In genomic region chr2:234797566-234798250, GRCh38 we compare ENCODE assay signal across 26 cellular contexts.
DNase-seq lines count a peak whose midpoint lies in the region.
"Had no signal": no experiment of that assay in that cellular context is flagged by ENCODE, and none has a peak within 500 bp of the region (broad histone marks: within the 10 kb centered on the region; RNA-seq: fewer than 3 reads in every experiment).

No MANE protein-coding gene starts in this region.

- peaks cover 4% of the 10 kb centered on the region for H3K9me3 ChIP-seq in trophoblast cell (ENCODE audit: insufficient read depth, low read depth, low read length)
- H3K9me3 ChIP-seq: Caco-2, heart right ventricle, SK-N-SH, thoracic aorta had no signal

- H2BK120ac ChIP-seq in trophoblast cell (ENCODE audit: insufficient read depth, low read length, poor library complexity) = no peak overlapping the region

- H2AFZ ChIP-seq in trophoblast cell (ENCODE audit: insufficient read depth, low read length, poor library complexity) = no peak overlapping the region

- H3K36me3 ChIP-seq in trophoblast cell (ENCODE audit: control insufficient read depth in 1 of 2, insufficient read depth in 2 of 2, low read length in 2 of 2) = no peaks in the 10 kb centered on the region
- H3K36me3 ChIP-seq: heart right ventricle, thoracic aorta had no signal

- H3K4me1 ChIP-seq in trophoblast cell (ENCODE audit: control insufficient read depth in 1 of 2, insufficient read depth in 2 of 2, low read length in 2 of 2) = peaks cover 0 to 2% of the 10 kb centered on the region in 2 experiments
- H3K4me1 ChIP-seq: Caco-2, foreskin keratinocyte, heart right ventricle had no signal

- no peak overlapping the region for H2AK5ac ChIP-seq in trophoblast cell (ENCODE audit: low read length)

- no peak overlapping the region for H3K27ac ChIP-seq in trophoblast cell (ENCODE audit: low read depth, low read length)
- H3K27ac ChIP-seq: foreskin keratinocyte, heart right ventricle, thoracic aorta had no signal

- H3K27ac Mint-ChIP-seq in activated naive CD4-positive, alpha-beta T cell treated with anti-CD3 and anti-CD28 coated beads, Interleukin-2, amount 10 ng/mL, durations not matched to agents 7 days and 5 days = no peak overlapping the region
- H3K27ac Mint-ChIP-seq: activated T-cell treated with anti-CD3 and anti-CD28 coated beads, Interleukin-2, amount 50 U/mL, for 72 hours; CD14-positive monocyte; IgD-negative memory B cell; stimulated activated naive CD8-positive, alpha-beta T cell treated with anti-CD3 and anti-CD28 coated beads, Interleukin-15, amount 100 ng/mL, for 72 hours had no signal

- H3K4me2 ChIP-seq in trophoblast cell (ENCODE audit: low read length) = no peak overlapping the region
- H3K4me2 ChIP-seq: SK-N-SH had no signal

- no peak overlapping the region for H4K12ac ChIP-seq in trophoblast cell (ENCODE audit: low read depth, low read length)

- no peak overlapping the region for H2BK5ac ChIP-seq in trophoblast cell (ENCODE audit: low read depth, low read length, poor library complexity)

- no peak overlapping the region for H3K9ac ChIP-seq in trophoblast cell (ENCODE audit: low read length)
- H3K9ac ChIP-seq: SK-N-SH had no signal

- no peak overlapping the region for H2BK12ac ChIP-seq in trophoblast cell (ENCODE audit: low read length)

- no peaks in the 10 kb centered on the region for H3K27me3 ChIP-seq in trophoblast cell (ENCODE audit: insufficient read depth, low read length)

- H3K4me1 Mint-ChIP-seq in activated naive CD4-positive, alpha-beta T cell treated with anti-CD3 and anti-CD28 coated beads, Interleukin-2, amount 10 ng/mL, durations not matched to agents 7 days and 5 days = no peaks in the 10 kb centered on the region
- H3K4me1 Mint-ChIP-seq: CD14-positive monocyte; stimulated activated naive CD8-positive, alpha-beta T cell treated with anti-CD3 and anti-CD28 coated beads, Interleukin-15, amount 100 ng/mL, for 72 hours had no signal

- H3K14ac ChIP-seq in trophoblast cell (ENCODE audit: low read length) = no peak overlapping the region

- no peak overlapping the region for H3K23ac ChIP-seq in trophoblast cell (ENCODE audit: low read length)

- no peak overlapping the region for H3K4me3 Mint-ChIP-seq in activated naive CD4-positive, alpha-beta T cell treated with anti-CD3 and anti-CD28 coated beads, Interleukin-2, amount 10 ng/mL, durations not matched to agents 7 days and 5 days
- H3K4me3 Mint-ChIP-seq: activated T-cell treated with anti-CD3 and anti-CD28 coated beads, Interleukin-2, amount 50 U/mL, for 72 hours; CD14-positive monocyte; IgD-negative memory B cell; stimulated activated naive CD8-positive, alpha-beta T cell treated with anti-CD3 and anti-CD28 coated beads, Interleukin-15, amount 100 ng/mL, for 72 hours had no signal

- no peaks in the 10 kb centered on the region for H3K79me2 ChIP-seq in trophoblast cell (ENCODE audit: control insufficient read depth, insufficient read depth, low read length, poor library complexity)

- H4K8ac ChIP-seq in trophoblast cell (ENCODE audit: low read depth, low read length) = no peak overlapping the region

- no peak overlapping the region for H4K91ac ChIP-seq in trophoblast cell (ENCODE audit: low read depth, low read length)

- no peaks in the 10 kb centered on the region for H3K36me3 Mint-ChIP-seq in activated naive CD4-positive, alpha-beta T cell treated with anti-CD3 and anti-CD28 coated beads, Interleukin-2, amount 10 ng/mL, durations not matched to agents 7 days and 5 days
- H3K36me3 Mint-ChIP-seq: CD14-positive monocyte, IgD-negative memory B cell had no signal

- no peaks in the 10 kb centered on the region for H3K9me3 Mint-ChIP-seq in activated naive CD4-positive, alpha-beta T cell treated with anti-CD3 and anti-CD28 coated beads, Interleukin-2, amount 10 ng/mL, durations not matched to agents 7 days and 5 days
- H3K9me3 Mint-ChIP-seq: activated T-cell treated with anti-CD3 and anti-CD28 coated beads, Interleukin-2, amount 50 U/mL, for 72 hours; stimulated activated naive CD8-positive, alpha-beta T cell treated with anti-CD3 and anti-CD28 coated beads, Interleukin-15, amount 100 ng/mL, for 72 hours had no signal

- WGBS in trophoblast cell (ENCODE audit: extremely low coverage, insufficient coverage, insufficient read length) = no CpG with 5 or more reads among the region's 15 CpGs

- DNase-seq in EH (ENCODE audit: low read depth) (peak; percentile 22), RPMI8226 (peak; percentile 6), trophoblast cell (peak; percentile 46 to 70), middle frontal gyrus (ENCODE audit: extremely low spot score, low spot score) (no peak), NCI-H2029 (lab: John Stamatoyannopoulos, UW) (no peak)
- DNase-seq in Jurkat, Clone E6-1 (ENCODE audit: low read depth, low spot score) = peak; percentile 23
- no peak for DNase-seq in activated naive CD4-positive, alpha-beta T cell treated with anti-CD3 and anti-CD28 coated beads, Interleukin-2, amount 10 ng/mL, durations not matched to agents 7 days and 5 days
- DNase-seq: activated CD4-positive, alpha-beta T cell treated with anti-CD3 and anti-CD28 coated beads, Interleukin-2, amount 50 U/mL, for 4 hours; activated naive CD4-positive, alpha-beta T cell; activated T-cell treated with anti-CD3 and anti-CD28 coated beads, Interleukin-2, amount 50 U/mL, for 72 hours; Caco-2; caudate nucleus; cortex of kidney; DMS79; foreskin keratinocyte; heart right ventricle; NCI-H1092 treated with DMSO at 0.1 percent for 48 hours; NCI-H187 treated with DMSO at 0.1 percent for 48 hours; NCI-H226; NK-92 treated with Interleukin-12 subunit alpha and Interleukin-12 subunit beta, amount 100 ng/mL, for 24 hours; PC-3; SK-N-SH; stimulated activated naive CD8-positive, alpha-beta T cell treated with anti-CD3 and anti-CD28 coated beads, Interleukin-15, amount 100 ng/mL, for 72 hours had no signal

- CTCF ChIA-PET in activated naive CD4-positive, alpha-beta T cell treated with anti-CD3 and anti-CD28 coated beads, Interleukin-2, amount 10 ng/mL, durations not matched to agents 7 days and 5 days (lab: Charles Lee) = no interaction called here

- no peak overlapping the region for H3K18ac ChIP-seq in trophoblast cell (ENCODE audit: low read length)

- H3K4ac ChIP-seq in trophoblast cell (ENCODE audit: low read depth, low read length) = no peak overlapping the region

- no peaks in the 10 kb centered on the region for H3K79me1 ChIP-seq in trophoblast cell (ENCODE audit: low read length)

- no peaks in the 10 kb centered on the region for H3K27me3 Mint-ChIP-seq in activated naive CD4-positive, alpha-beta T cell treated with anti-CD3 and anti-CD28 coated beads, Interleukin-2, amount 10 ng/mL, durations not matched to agents 7 days and 5 days

- H3K4me3 ChIP-seq in Jurkat, Clone E6-1 (ENCODE audit: low read length) = no peak overlapping the region
- no peak overlapping the region for H3K4me3 ChIP-seq in trophoblast cell (ENCODE audit: low read depth, low read length)
- H3K4me3 ChIP-seq: heart right ventricle, thoracic aorta had no signal

Comparison
In these comparisons a context has a peak if more than half of its experiments do, and no peak if none do; other contexts are left out.
1. DNase-seq: peak in EH (single experiment), Jurkat, Clone E6-1 (single experiment), RPMI8226 (single experiment) and trophoblast cell (2 of 2); none in middle frontal gyrus (single experiment), activated naive CD4-positive, alpha-beta T cell treated with anti-CD3 and anti-CD28 coated beads, Interleukin-2, amount 10 ng/mL, durations not matched to agents 7 days and 5 days (single experiment) and NCI-H2029 (single experiment).